In genomic region chr15:74826372-74826819, GRCh38 we compare ENCODE assay signal across 8 cellular contexts. TPM values are rescaled to one million over a fixed set of nuclear protein-coding genes. Genes with fewer than 3 reads are reported as not detected.
DNase-seq lines count a peak whose midpoint lies in the region; ATAC-seq and TF ChIP-seq lines count a peak whose summit lies in the region.

A gene with protein sequence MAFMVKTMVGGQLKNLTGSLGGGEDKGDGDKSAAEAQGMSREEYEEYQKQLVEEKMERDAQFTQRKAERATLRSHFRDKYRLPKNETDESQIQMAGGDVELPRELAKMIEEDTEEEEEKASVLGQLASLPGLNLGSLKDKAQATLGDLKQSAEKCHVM (plus strand): TSS chr15:74826627. CDS start chr15:74826704, 77 bp downstream.

- H3K27ac ChIP-seq in brain microvascular endothelial cell: no peak within 1 kb of the TSS

- no peak within 1 kb of the TSS for H3K4me3 ChIP-seq in brain microvascular endothelial cell (ENCODE audit: low read depth, low read length)

- H3K36me3 ChIP-seq in brain microvascular endothelial cell (replicated peaks): no peaks in the 10 kb centered on the region

- ATAC-seq in central memory CD8-positive, alpha-beta T cell (replicated peaks; ENCODE audit: extremely low read depth, poor library complexity, severe bottlenecking): peak; percentile 40
- peak; percentile 71 to 96 (median 86) for ATAC-seq in natural killer cell
- no peak for ATAC-seq in HG03354 (IDR thresholded peaks at IDR 0.05; ENCODE audit: poor library complexity, severe bottlenecking, unreplicated experiment)
- ATAC-seq in GM21526 (IDR thresholded peaks at IDR 0.05; ENCODE audit: low FRiP score, unreplicated experiment): no peak

- H3K27me3 Mint-ChIP-seq in central memory CD8-positive, alpha-beta T cell: peaks cover 30% of the 10 kb centered on the region
- H3K27me3 Mint-ChIP-seq in natural killer cell (ENCODE audit: low read depth in 2 of 2): peaks cover 8 to 24% of the 10 kb centered on the region in 2 donors

- no peaks in the 10 kb centered on the region for H3K9me3 Mint-ChIP-seq in central memory CD8-positive, alpha-beta T cell
- no peaks in the 10 kb centered on the region for H3K9me3 Mint-ChIP-seq in natural killer cell

- no peak within 1 kb of the TSS for H3K27ac Mint-ChIP-seq in central memory CD8-positive, alpha-beta T cell (ENCODE audit: low read depth)
- H3K27ac Mint-ChIP-seq in natural killer cell: no peak within 1 kb of the TSS

- H3K4me3 Mint-ChIP-seq in central memory CD8-positive, alpha-beta T cell: no peak within 1 kb of the TSS
- H3K4me3 Mint-ChIP-seq in natural killer cell: no peak within 1 kb of the TSS

- in situ Hi-C loops in brain microvascular endothelial cell (cut with HindIII; ENCODE audit: low pct_ligation_motif_present, low sequenced_read_pairs): no loop called here

- peaks cover 5% of the 10 kb centered on the region for H3K4me1 Mint-ChIP-seq in central memory CD8-positive, alpha-beta T cell
- H3K4me1 Mint-ChIP-seq in natural killer cell: peaks cover 0 to 5% of the 10 kb centered on the region in 2 donors

- intact Hi-C loops in natural killer cell (cut with micrococcal nuclease): no loop called here

- H3K27me3 ChIP-seq in brain microvascular endothelial cell (replicated peaks): peaks cover 24% of the 10 kb centered on the region

- TF ChIP-seq CTCF in natural killer cell (IDR thresholded peaks at IDR 0.05) (no peak), brain microvascular endothelial cell (IDR thresholded peaks at IDR 0.05; ENCODE audit: low read depth, low read length, missing control alignments) (no peak)

- peak; percentile 32 for DNase-seq in Daoy (ENCODE audit: low read depth)
- DNase-seq in T-helper 2 cell: peak in 4 of 5 experiments; percentile 16 to 41 (median 30)
- no peak for DNase-seq in central memory CD8-positive, alpha-beta T cell (ENCODE audit: low spot score in 2 of 2)
- peak; percentile 63 for DNase-seq in natural killer cell
- no peak for DNase-seq in brain microvascular endothelial cell
- DNase-seq in NOMO-1 (lab: John Stamatoyannopoulos, UW; ENCODE audit: unreplicated experiment in 2 of 2): no peak

- H3K36me3 Mint-ChIP-seq in central memory CD8-positive, alpha-beta T cell (ENCODE audit: insufficient read depth): no peaks in the 10 kb centered on the region
- no peaks in the 10 kb centered on the region for H3K36me3 Mint-ChIP-seq in natural killer cell

RNA-seq across cellular contexts. Expression of the gene that starts here (rescaled TPM):
- total RNA-seq in Daoy (2014; rRNA removed; shearing (Covaris generic)): not detected in 2 replicates
- under 1 TPM in 2 of 3 donors, not detected in 1; 0.16 to 0.93 TPM for total RNA-seq in natural killer cell

Comparison
In these comparisons a context has a peak if more than half of its experiments do, and no peak if none do; other contexts are left out.
1. Peak in DNase-seq in Daoy; RNA of the gene not detected or under 1 TPM.
2. Peak in DNase-seq and ATAC-seq in natural killer cell; RNA of the gene not detected or under 1 TPM.
3. DNase-seq: peak in T-helper 2 cell (4 of 5); none in central memory CD8-positive, alpha-beta T cell (0 of 2), brain microvascular endothelial cell (single experiment) and NOMO-1 (0 of 2).